Comparison of ENCODE assay signal across 20 cellular contexts in genomic region chr11:99773646-99774045, GRCh38.
DNase-seq lines count a peak whose midpoint lies in the region.
"Had no signal": no experiment of that assay in that cellular context is flagged by ENCODE, and none has a peak within 500 bp of the region (broad histone marks: within the 10 kb centered on the region; RNA-seq: fewer than 3 reads in every experiment).

No MANE protein-coding gene starts in this region.

- H3K18ac ChIP-seq in trophoblast cell (ENCODE audit: low read length) = no peak overlapping the region

- no peak overlapping the region for H2BK12ac ChIP-seq in trophoblast cell (ENCODE audit: low read length)

- no peaks in the 10 kb centered on the region for H3K79me1 ChIP-seq in trophoblast cell (ENCODE audit: low read length)

- H3K36me3 ChIP-seq in trophoblast cell (ENCODE audit: control insufficient read depth in 1 of 2, insufficient read depth in 2 of 2, low read length in 2 of 2) = no peaks in the 10 kb centered on the region
- H3K36me3 ChIP-seq: ascending aorta, upper lobe of right lung had no signal

- no peak overlapping the region for H3K9ac ChIP-seq in trophoblast cell (ENCODE audit: low read length)

- H2AFZ ChIP-seq in trophoblast cell (ENCODE audit: insufficient read depth, low read length, poor library complexity) = no peak overlapping the region

- H3K4me1 ChIP-seq in trophoblast cell (ENCODE audit: control insufficient read depth in 1 of 2, insufficient read depth in 2 of 2, low read length in 2 of 2) = no peaks in the 10 kb centered on the region
- H3K4me1 ChIP-seq: ascending aorta, upper lobe of right lung had no signal

- WGBS in trophoblast cell (ENCODE audit: extremely low coverage, insufficient coverage, insufficient read length) = no CpG with 5 or more reads among the region's 5 CpGs

- no peak overlapping the region for H4K8ac ChIP-seq in trophoblast cell (ENCODE audit: low read depth, low read length)

- no peak overlapping the region for H3K27ac ChIP-seq in trophoblast cell (ENCODE audit: low read depth, low read length)
- H3K27ac ChIP-seq: ascending aorta, RWPE1, upper lobe of right lung had no signal

- H3K27me3 ChIP-seq in trophoblast cell (ENCODE audit: insufficient read depth, low read length) = no peaks in the 10 kb centered on the region
- H3K27me3 ChIP-seq: ascending aorta, upper lobe of right lung had no signal

- H3K9me3 ChIP-seq in trophoblast cell (ENCODE audit: insufficient read depth, low read depth, low read length) = no peaks in the 10 kb centered on the region
- H3K9me3 ChIP-seq: ascending aorta, upper lobe of right lung had no signal

- H3K79me2 ChIP-seq in trophoblast cell (ENCODE audit: control insufficient read depth, insufficient read depth, low read length, poor library complexity) = no peaks in the 10 kb centered on the region

- H4K91ac ChIP-seq in trophoblast cell (ENCODE audit: low read depth, low read length) = no peak overlapping the region

- H3K14ac ChIP-seq in trophoblast cell (ENCODE audit: low read length) = no peak overlapping the region

- no peak overlapping the region for H4K12ac ChIP-seq in trophoblast cell (ENCODE audit: low read depth, low read length)

- no peak overlapping the region for H3K4ac ChIP-seq in trophoblast cell (ENCODE audit: low read depth, low read length)

- no peak overlapping the region for H2AK5ac ChIP-seq in trophoblast cell (ENCODE audit: low read length)

- H2BK5ac ChIP-seq in trophoblast cell (ENCODE audit: low read depth, low read length, poor library complexity) = no peak overlapping the region

- H2BK120ac ChIP-seq in trophoblast cell (ENCODE audit: insufficient read depth, low read length, poor library complexity) = no peak overlapping the region

- in situ Hi-C loops in Caki2 (cut with HindIII; ENCODE audit: low pct_unique_long_range_greater_than_20kb, low sequenced_read_pairs) = no loop called here

- H3K4me3 ChIP-seq in trophoblast cell (ENCODE audit: low read depth, low read length) = no peak overlapping the region
- H3K4me3 ChIP-seq: ascending aorta, upper lobe of right lung had no signal

- no peak overlapping the region for H3K4me2 ChIP-seq in trophoblast cell (ENCODE audit: low read length)

- no peak overlapping the region for H3K23ac ChIP-seq in trophoblast cell (ENCODE audit: low read length)

- DNase-seq in Caki2 (ENCODE audit: low read depth) = peak; percentile 67
- DNase-seq in LHCN-M2 (ENCODE audit: low read depth) = peak; percentile 95
- DNase-seq in brain pericyte (ENCODE audit: low read depth, low spot score) = peak; percentile 62
- peak; percentile 50 for DNase-seq in kidney tubule cell (ENCODE audit: low spot score)
- no peak for DNase-seq in trophoblast cell
- no peak for DNase-seq in islet precursor cell
- DNase-seq in amygdala (lab: John Stamatoyannopoulos, UW) = no peak
- DNase-seq in activated naive CD4-positive, alpha-beta T cell (lab: John Stamatoyannopoulos, UW) = no peak
- DNase-seq: activated CD4-positive, alpha-beta T cell treated with anti-CD3 and anti-CD28 coated beads, Interleukin-2, amount 10 ng/mL, durations not matched to agents 7 days and 5 days; activated gamma-delta T cell treated with Interleukin-2 at 50 U/mL for 16 hours; C1 segment of cervical spinal cord; DMS 273 treated with DMSO at 0.1 percent for 48 hours; glutamatergic neuron; immature natural killer cell; NCI-H1694; NCI-H345; stimulated activated naive CD8-positive, alpha-beta T cell treated with anti-CD3 and anti-CD28 coated beads, Interleukin-15, amount 100 ng/mL, for 72 hours; upper lobe of right lung had no signal

Comparison
In these comparisons a context has a peak if more than half of its experiments do, and no peak if none do; other contexts are left out.
1. DNase-seq: peak in Caki2 (single experiment), LHCN-M2 (single experiment), brain pericyte (single experiment) and kidney tubule cell (single experiment); none in trophoblast cell (0 of 2), islet precursor cell (single experiment), amygdala (0 of 56) and activated naive CD4-positive, alpha-beta T cell (0 of 4).